Comparison of ENCODE assay signal across 13 cellular contexts in genomic region chr15:71373917-71374316, GRCh38.
"Had no signal": no experiment of that assay in that cellular context is flagged by ENCODE, and none has a peak within 500 bp of the region (broad histone marks: within the 10 kb centered on the region; RNA-seq: fewer than 3 reads in every experiment).

No MANE protein-coding gene starts in this region.

- H3K9me3 ChIP-seq: esophagus squamous epithelium, pancreas, testis had no signal

- ATAC-seq: activated CD8-positive, alpha-beta T cell treated with anti-CD3 and anti-CD28 coated beads, Interleukin-2, amount 10 ng/mL, durations not matched to agents 7 days and 5 days; left lobe of liver; pancreas had no signal

- H3K27ac Mint-ChIP-seq: activated CD8-positive, alpha-beta T cell treated with anti-CD3 and anti-CD28 coated beads, Interleukin-2, amount 10 ng/mL, durations not matched to agents 7 days and 5 days; stimulated activated naive CD8-positive, alpha-beta T cell treated with anti-CD3 and anti-CD28 coated beads, Interleukin-15, Interleukin-2, amounts not matched to agents 100 ng/mL and 50 ng/mL, for 24 hours had no signal

- H3K4me3 ChIP-seq: esophagus squamous epithelium, pancreas, testis had no signal

- H3K4me3 Mint-ChIP-seq: activated CD8-positive, alpha-beta T cell treated with anti-CD3 and anti-CD28 coated beads, Interleukin-2, amount 10 ng/mL, durations not matched to agents 7 days and 5 days; stimulated activated naive CD8-positive, alpha-beta T cell treated with anti-CD3 and anti-CD28 coated beads, Interleukin-15, Interleukin-2, amounts not matched to agents 100 ng/mL and 50 ng/mL, for 24 hours had no signal

- H3K27me3 ChIP-seq: esophagus squamous epithelium, pancreas, testis had no signal

- H3K27ac ChIP-seq: pancreas, testis, VCaP had no signal

- H3K36me3 ChIP-seq: esophagus squamous epithelium, pancreas had no signal

- H3K27me3 Mint-ChIP-seq: activated naive CD4-positive, alpha-beta T cell treated with anti-CD3 and anti-CD28 coated beads, Interleukin-2, amount 50 U/mL, for 24 hours; stimulated activated naive CD8-positive, alpha-beta T cell treated with anti-CD3 and anti-CD28 coated beads, Interleukin-15, Interleukin-2, amounts not matched to agents 100 ng/mL and 50 ng/mL, for 24 hours had no signal

- DNase-seq: activated CD8-positive, alpha-beta T cell treated with anti-CD3 and anti-CD28 coated beads, Interleukin-2, amount 10 ng/mL, durations not matched to agents 7 days and 5 days; esophagus squamous epithelium; foreskin melanocyte; head of caudate nucleus; pancreas; stimulated activated CD4-positive, alpha-beta T cell treated with anti-CD3 and anti-CD28 coated beads, Interleukin-15, amount 100 ng/mL, for 24 hours; stimulated activated CD4-positive, alpha-beta T cell treated with anti-CD3 and anti-CD28 coated beads, Interleukin-4, amount 100 ng/mL, for 24 hours; T1000; testis had no signal

- H3K4me1 ChIP-seq: pancreas, testis had no signal
